ENCODE assay signal across 19 cellular contexts in the genomic region with DNA sequence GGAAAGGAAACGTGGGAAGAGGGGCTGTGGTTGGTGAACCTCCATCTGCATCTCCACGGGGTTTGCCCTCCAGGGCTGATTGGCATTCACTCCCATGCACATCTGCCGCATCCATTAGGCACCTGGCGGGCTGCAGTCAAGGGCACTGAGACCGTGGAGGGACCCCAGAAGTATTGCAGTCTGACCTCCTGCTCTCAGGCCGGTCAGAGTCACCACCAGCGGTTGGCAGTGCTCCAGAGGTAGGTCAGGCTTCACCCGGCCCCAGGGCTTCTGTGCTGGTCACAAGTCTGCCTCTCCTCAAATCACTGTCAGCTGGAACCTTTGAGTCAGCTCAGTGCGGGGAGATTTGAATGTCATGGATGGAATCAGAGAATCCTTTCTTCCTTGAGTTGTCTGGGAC.
"Had no signal": no experiment of that assay in that cellular context is flagged by ENCODE, and none has a peak within 500 bp of the region (broad histone marks: within the 10 kb centered on the region; RNA-seq: fewer than 3 reads in every experiment).

No MANE protein-coding gene starts in this region.

- H3K27ac ChIP-seq: epithelial cell of prostate, hepatocyte, lower lobe of right lung, prostate gland, spleen had no signal

- ATAC-seq: activated CD8-positive, alpha-beta T cell treated with anti-CD3 and anti-CD28 coated beads for 36 hours; effector memory CD8-positive, alpha-beta T cell; lower lobe of right lung; natural killer cell; sciatic nerve; stimulated activated naive B cell treated with anti-CD40 and anti-IgM and Interleukin-4, amounts not matched to agents 10 μg/mL and 1 μg/mL and 100 μg/mL, for 72 hours had no signal

- H3K36me3 ChIP-seq: lower lobe of right lung, prostate gland, spleen had no signal

- H3K9me3 ChIP-seq: lower lobe of right lung, prostate gland had no signal

- H3K79me2 ChIP-seq: hepatocyte had no signal

- H3K4me2 ChIP-seq: hepatocyte had no signal

- H3K4me3 ChIP-seq: hepatocyte, lower lobe of right lung, prostate gland, spleen had no signal

- H3K4me1 ChIP-seq: lower lobe of right lung, prostate gland, spleen had no signal

- DNase-seq: activated CD4-positive, CD25-positive, alpha-beta regulatory T cell treated with anti-CD3 and anti-CD28 coated beads, Interleukin-2, amount 50 U/mL, for 72 hours; activated CD8-positive, alpha-beta T cell treated with anti-CD3 and anti-CD28 coated beads for 36 hours; activated effector memory CD4-positive, alpha-beta T cell treated with Interleukin-2 at 50 U/mL for 16 hours; central memory CD4-positive, alpha-beta T cell; effector memory CD8-positive, alpha-beta T cell; kidney glomerular epithelial cell; lower lobe of right lung; natural killer cell; nucleus accumbens; spleen; stimulated activated CD4-positive, alpha-beta T cell treated with anti-CD3 and anti-CD28 coated beads, Interleukin-1b, Interleukin-23, amount 100 ng/mL, for 48 hours; stimulated activated naive B cell treated with anti-CD40 and anti-IgM and Interleukin-4, amounts not matched to agents 10 μg/mL and 1 μg/mL and 100 μg/mL, for 72 hours; substantia nigra; T-helper 9 cell; trophoblast cell had no signal

- H3K27me3 ChIP-seq: hepatocyte, spleen had no signal
